In genomic region chr11:116791813-116792143, GRCh38 we compare ENCODE assay signal across 12 cellular contexts. TPM values are rescaled to one million over a fixed set of nuclear protein-coding genes. Genes with fewer than 3 reads are reported as not detected.
DNase-seq lines count a peak whose midpoint lies in the region; ATAC-seq and TF ChIP-seq lines count a peak whose summit lies in the region.
"Had no signal": no experiment of that assay in that cellular context is flagged by ENCODE, and none has a peak within 500 bp of the region (broad histone marks: within the 10 kb centered on the region; RNA-seq: fewer than 3 reads in every experiment).

APOA5 (minus strand) TSS chr11:116791879; CDS start chr11:116791860, 19 bp downstream.

- H4K20me1 ChIP-seq in osteoblast (ENCODE audit: insufficient read depth, low read length), result no peaks in the 10 kb centered on the region

- H3K27ac Mint-ChIP-seq in Caco-2 (ENCODE audit: unreplicated experiment), result peak within 1 kb of the TSS; percentile 26
- H3K27ac Mint-ChIP-seq in CD8-positive, alpha-beta T cell, result no peak within 1 kb of the TSS
- H3K27ac Mint-ChIP-seq in HFFc6, result no peak within 1 kb of the TSS

- H3K4me1 Mint-ChIP-seq in Caco-2 (ENCODE audit: low read depth, unreplicated experiment) (peaks cover 40% of the 10 kb centered on the region), HFFc6 (ENCODE audit: low read depth) (peaks cover 42% of the 10 kb centered on the region)
- H3K4me1 Mint-ChIP-seq in CD8-positive, alpha-beta T cell (ENCODE audit: low read depth), result peaks cover 27% of the 10 kb centered on the region

- TF ChIP-seq EP300 in esophagus muscularis mucosa (IDR thresholded peaks at IDR 0.05), result no peak

- peaks cover 13% of the 10 kb centered on the region for H3K36me3 Mint-ChIP-seq in Caco-2 (ENCODE audit: insufficient read depth, unreplicated experiment)
- peaks cover 10% of the 10 kb centered on the region for H3K36me3 Mint-ChIP-seq in CD8-positive, alpha-beta T cell
- peaks cover 6% of the 10 kb centered on the region for H3K36me3 Mint-ChIP-seq in HFFc6 (ENCODE audit: low read depth)

- no peak within 1 kb of the TSS for H3K27ac ChIP-seq in Peyer's patch
- H3K27ac ChIP-seq in esophagus muscularis mucosa (replicated peaks in 1 of 4), result no peak within 1 kb of the TSS
- peak within 1 kb of the TSS; percentile 43 for H3K27ac ChIP-seq in osteoblast (ENCODE audit: low read depth, low read length)
- H3K27ac ChIP-seq in CD8-positive, alpha-beta T cell (ENCODE audit: low read depth, low read length), result no peak within 1 kb of the TSS
- H3K27ac ChIP-seq: heart left ventricle, HL-60 had no signal

- DNase-seq in Caco-2 (no peak), Peyer's patch (no peak), esophagus muscularis mucosa (ENCODE audit: extremely low spot score) (no peak), osteoblast (ENCODE audit: insufficient read length, low spot score, missing footprints) (no peak), NCI-H1417 treated with DMSO at 0.1 percent for 48 hours (lab: John Stamatoyannopoulos, UW) (no peak), HFFc6 (no peak)
- no peak for DNase-seq in CD8-positive, alpha-beta T cell

- intact Hi-C loops in Caco-2 (cut with micrococcal nuclease; ENCODE audit: unreplicated experiment) (loop anchor here (1.0 kb wide), 3 partner anchors 17 to 315 kb away; no protein-coding TSS in a partner anchor), esophagus muscularis mucosa (cut with DNase I) (loop anchor here (2.0 kb wide), 2 partner anchors 43 to 315 kb away; no protein-coding TSS in a partner anchor)
- intact Hi-C loops in CD8-positive, alpha-beta T cell (cut with DNase I, micrococcal nuclease), result loop anchor here (1.0 to 5.0 kb wide), 5 partner anchors 45 to 435 kb away; no protein-coding TSS in a partner anchor

- H3K4me1 ChIP-seq in Caco-2 (peaks cover 50% of the 10 kb centered on the region), Peyer's patch (peaks cover 0 to 11% (median 5%) of the 10 kb centered on the region in 4 donors), esophagus muscularis mucosa (peaks cover 15 to 28% (median 19%) of the 10 kb centered on the region in 4 donors), osteoblast (ENCODE audit: insufficient read depth, low read length) (peaks cover 42% of the 10 kb centered on the region)
- peaks cover 17% of the 10 kb centered on the region for H3K4me1 ChIP-seq in CD8-positive, alpha-beta T cell (ENCODE audit: insufficient read depth, low read length)

- peak within 1 kb of the TSS; percentile 31 for H3K4me2 ChIP-seq in osteoblast (ENCODE audit: insufficient read depth, low read length)

- H3K4me3 Mint-ChIP-seq in Caco-2 (ENCODE audit: unreplicated experiment), result no peak within 1 kb of the TSS
- no peak within 1 kb of the TSS for H3K4me3 Mint-ChIP-seq in CD8-positive, alpha-beta T cell
- no peak within 1 kb of the TSS; the same call in 1 of the 2 replicates for H3K4me3 Mint-ChIP-seq in HFFc6

- WGBS in esophagus muscularis mucosa, result 85% methylated on average over 6 of the region's 7 CpGs

- no peaks in the 10 kb centered on the region for H3K36me3 ChIP-seq in Caco-2 (ENCODE audit: control insufficient read depth, insufficient read depth, low read length)
- no peaks in the 10 kb centered on the region for H3K36me3 ChIP-seq in Peyer's patch
- no peaks in the 10 kb centered on the region for H3K36me3 ChIP-seq in esophagus muscularis mucosa
- H3K36me3 ChIP-seq in osteoblast (ENCODE audit: insufficient read depth, low read length), result no peaks in the 10 kb centered on the region
- no peaks in the 10 kb centered on the region for H3K36me3 ChIP-seq in CD8-positive, alpha-beta T cell (ENCODE audit: insufficient read depth, low read length)

- H3K4me3 ChIP-seq in Caco-2 (ENCODE audit: low read depth, low read length) (no peak within 1 kb of the TSS), Peyer's patch (peak within 1 kb of the TSS in 3 of 4 donors; percentile 13 to 36 (median 15)), esophagus muscularis mucosa (peak within 1 kb of the TSS; percentile 0 to 42 (median 14)), osteoblast (ENCODE audit: insufficient read depth, low read length) (no peak within 1 kb of the TSS)
- H3K4me3 ChIP-seq in CD8-positive, alpha-beta T cell (ENCODE audit: low read depth, low read length), result no peak within 1 kb of the TSS
- H3K4me3 ChIP-seq: lung had no signal

- H3K27me3 Mint-ChIP-seq in Caco-2 (ENCODE audit: insufficient read depth, unreplicated experiment), result no peaks in the 10 kb centered on the region
- no peaks in the 10 kb centered on the region for H3K27me3 Mint-ChIP-seq in CD8-positive, alpha-beta T cell (ENCODE audit: low read depth)
- peaks cover 1% of the 10 kb centered on the region; the same call in 1 of the 2 replicates for H3K27me3 Mint-ChIP-seq in HFFc6 (ENCODE audit: insufficient read depth)

- H3K9me3 Mint-ChIP-seq in Caco-2 (ENCODE audit: unreplicated experiment), result peaks cover 14% of the 10 kb centered on the region
- H3K9me3 Mint-ChIP-seq in CD8-positive, alpha-beta T cell, result no peaks in the 10 kb centered on the region
- no peaks in the 10 kb centered on the region for H3K9me3 Mint-ChIP-seq in HFFc6
- H3K9me3 Mint-ChIP-seq: stimulated activated naive CD8-positive, alpha-beta T cell treated with anti-CD3 and anti-CD28 coated beads, Interleukin-15, amount 100 ng/mL, for 72 hours had no signal

- H3K9me3 ChIP-seq in Caco-2 (peaks cover 4% of the 10 kb centered on the region), Peyer's patch (no peaks in the 10 kb centered on the region), esophagus muscularis mucosa (no peaks in the 10 kb centered on the region), osteoblast (ENCODE audit: low read depth, low read length) (no peaks in the 10 kb centered on the region)
- H3K9me3 ChIP-seq in CD8-positive, alpha-beta T cell (ENCODE audit: low read length), result no peaks in the 10 kb centered on the region
- H3K9me3 ChIP-seq: heart left ventricle had no signal

- peak within 1 kb of the TSS; percentile 75 for H2AFZ ChIP-seq in osteoblast (ENCODE audit: low read length)

- no peaks in the 10 kb centered on the region for H3K27me3 ChIP-seq in Caco-2 (replicated peaks; ENCODE audit: control insufficient read depth, insufficient read depth, low read length)
- H3K27me3 ChIP-seq in Peyer's patch, result no peaks in the 10 kb centered on the region
- H3K27me3 ChIP-seq in esophagus muscularis mucosa, result no peaks in the 10 kb centered on the region
- no peaks in the 10 kb centered on the region for H3K27me3 ChIP-seq in osteoblast (ENCODE audit: insufficient read depth, low read length)
- no peaks in the 10 kb centered on the region for H3K27me3 ChIP-seq in CD8-positive, alpha-beta T cell (ENCODE audit: insufficient read depth, low read length)
- H3K27me3 ChIP-seq: heart left ventricle had no signal

- CTCF ChIA-PET in Caco-2 (lab: Charles Lee), result interaction anchor here (0.6 to 5.5 kb wide), 24 partner anchors 9 to 435 kb away, joined by 3 to 52 read pairs (median 4); partner anchors contain the start of genes APOA1, APOA4 and APOC3
- CTCF ChIA-PET in CD8-positive, alpha-beta T cell (lab: Charles Lee), result interaction anchor here (0.7 to 10.7 kb wide), 25 partner anchors 10 to 437 kb away, joined by 3 to 153 read pairs (median 5); partner anchors contain the start of genes APOA1, APOA4, BUD13 and SIDT2

- TF ChIP-seq CTCF in Caco-2 (IDR thresholded peaks at IDR 0.05; ENCODE audit: insufficient read depth in 1 of 2, low read depth in 1 of 2, low read length in 1 of 2, severe bottlenecking in 1 of 2, unreplicated experiment in 1 of 2) (no peak), Peyer's patch (IDR thresholded peaks at IDR 0.05) (no peak), esophagus muscularis mucosa (IDR thresholded peaks at IDR 0.05) (no peak), osteoblast (IDR thresholded peaks at IDR 0.05; ENCODE audit: extremely low read depth, low read depth, low read length) (no peak), HFFc6 (IDR thresholded peaks at IDR 0.05) (no peak)
- no peak for TF ChIP-seq CTCF in CD8-positive, alpha-beta T cell (IDR thresholded peaks at IDR 0.05)

- no TSS peak for BruUV-seq in Caco-2 (replicated peaks; lab: Mats Ljungman, UMichigan)

- peaks cover 10% of the 10 kb centered on the region for H3K79me2 ChIP-seq in osteoblast (ENCODE audit: insufficient read depth, low read length)

- ATAC-seq in CD8-positive, alpha-beta T cell, result no peak
- no peak for ATAC-seq in GM21619 (IDR thresholded peaks at IDR 0.05; ENCODE audit: unreplicated experiment)

- POLR2A ChIA-PET in Caco-2 (lab: Charles Lee), result interaction anchor here (1.3 to 2.1 kb wide), 2 partner anchors 37 to 45 kb away, joined by 8 to 11 read pairs; partner anchors contain the start of genes APOA1 and APOC3
- POLR2A ChIA-PET in CD8-positive, alpha-beta T cell (lab: Charles Lee), result interaction anchor here (1.3 to 2.5 kb wide), 4 partner anchors 19 to 353 kb away, joined by 3 to 13 read pairs (median 8); partner anchors contain the start of genes BUD13 and PAFAH1B2

- TF ChIP-seq POLR2A in Peyer's patch (IDR thresholded peaks at IDR 0.05) (no peak), esophagus muscularis mucosa (IDR thresholded peaks at IDR 0.05; ENCODE audit: low read depth) (no peak)

RNA-seq across cellular contexts. Expression of gene APOA5, which starts in this region (rescaled TPM):
- 1.5 and 2.5 TPM in 2 replicates for total RNA-seq in Caco-2 (2022)
- total RNA-seq in Peyer's patch, result 1 to 10 TPM in 2 of 4 donors, not detected in 2; 2.8 to 3.2 TPM
- not detected for total RNA-seq in esophagus muscularis mucosa
- under 0.01 TPM in 1 of 2 replicates, not detected in the other for total RNA-seq in osteoblast
- total RNA-seq in CD8-positive, alpha-beta T cell, result not detected
- not detected for total RNA-seq in HFFc6 (2021; fragmentation: NEBNext Ultra II Directional; extraction: Animal tissue kit (Norgen Biotek cat#: 25700))
- total RNA-seq: heart left ventricle had no signal

Comparison
In these comparisons a context has a peak if more than half of its experiments do, and no peak if none do; other contexts are left out.
1. H3K4me3 ChIP-seq: peak in Peyer's patch (3 of 4) and esophagus muscularis mucosa (4 of 4); none in Caco-2 (single experiment), osteoblast (single experiment) and CD8-positive, alpha-beta T cell (single experiment).